In genomic region chr7:77657427-77658331, GRCh38 we compare ENCODE assay signal across 1 cellular context.
TF ChIP-seq lines count a peak whose summit lies in the region.

No MANE protein-coding gene starts in this region.

TF ChIP-seq in HEK293, 187 proteins besides CTCF, POLR2A, EP300 and RAD21 (continued from another document):
- TF ChIP-seq PATZ1 (tag by site-specific recombination; IDR thresholded peaks at IDR 0.05), result no peak
